ENCODE assay signal across 10 cellular contexts in the genomic region with DNA sequence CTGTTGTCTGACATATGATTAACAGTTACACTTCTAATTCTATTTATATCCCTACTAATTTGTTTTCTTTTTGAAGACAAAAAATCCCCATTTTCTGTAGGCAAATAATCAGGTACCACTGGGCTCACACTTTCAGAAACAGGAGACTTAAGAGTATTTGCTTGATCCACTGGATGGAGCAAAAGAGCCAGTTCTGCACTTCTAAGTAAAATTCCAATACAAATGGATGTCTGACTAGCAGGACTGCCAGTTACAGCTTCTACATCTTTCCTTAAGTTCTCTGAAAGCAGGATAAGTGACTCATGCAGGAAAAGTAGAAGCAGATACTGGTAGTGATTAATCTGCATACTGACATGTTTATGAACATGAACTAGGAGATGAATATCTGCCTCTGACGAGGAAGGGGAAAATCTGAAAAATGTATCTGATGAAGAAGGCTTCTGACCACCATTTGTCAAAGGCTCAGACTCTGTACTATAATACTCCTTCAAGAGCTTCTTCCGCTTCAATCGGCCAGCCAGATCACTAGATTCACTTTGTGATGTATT.
DNase-seq lines count a peak whose midpoint lies in the region; ATAC-seq, FAIRE-seq and TF ChIP-seq lines count a peak whose summit lies in the region.
"Had no signal": no experiment of that assay in that cellular context is flagged by ENCODE, and none has a peak within 500 bp of the region (broad histone marks: within the 10 kb centered on the region; RNA-seq: fewer than 3 reads in every experiment).

No MANE protein-coding gene starts in this region.

- no peaks in the 10 kb centered on the region for H3K4me1 Mint-ChIP-seq in natural killer cell treated with Interleukin-12 subunit alpha and Interleukin-12 subunit beta and Interleukin-15 and Interleukin-18, amount 100 ng/mL, for 72 hours (ENCODE audit: low read depth in 2 of 2)
- H3K4me1 Mint-ChIP-seq: nephron had no signal

- no peaks in the 10 kb centered on the region for H3K27me3 Mint-ChIP-seq in natural killer cell treated with Interleukin-12 subunit alpha and Interleukin-12 subunit beta and Interleukin-15 and Interleukin-18, amount 100 ng/mL, for 72 hours

- FAIRE-seq in urothelium cell line (lab: Jason Lieb, UNC): no peak

- peaks cover 23% of the 10 kb centered on the region for H3K36me3 Mint-ChIP-seq in natural killer cell treated with Interleukin-12 subunit alpha and Interleukin-12 subunit beta and Interleukin-15 and Interleukin-18, amount 100 ng/mL, for 72 hours

- H3K4me3 ChIP-seq in fibroblast of pulmonary artery (replicated peaks; ENCODE audit: low read depth, low read length): no peak overlapping the region

- H3K27ac Mint-ChIP-seq in natural killer cell treated with Interleukin-12 subunit alpha and Interleukin-12 subunit beta and Interleukin-15 and Interleukin-18, amount 100 ng/mL, for 72 hours: no peak overlapping the region
- H3K27ac Mint-ChIP-seq: nephron had no signal

- no peak overlapping the region for H3K4me3 Mint-ChIP-seq in natural killer cell treated with Interleukin-12 subunit alpha and Interleukin-12 subunit beta and Interleukin-15 and Interleukin-18, amount 100 ng/mL, for 72 hours
- H3K4me3 Mint-ChIP-seq: nephron had no signal

- no peaks in the 10 kb centered on the region for H3K9me3 Mint-ChIP-seq in natural killer cell treated with Interleukin-12 subunit alpha and Interleukin-12 subunit beta and Interleukin-15 and Interleukin-18, amount 100 ng/mL, for 72 hours
- H3K9me3 Mint-ChIP-seq: nephron had no signal

- TF ChIP-seq CTCF in fibroblast of pulmonary artery (IDR thresholded peaks at IDR 0.05; ENCODE audit: low read length, missing control alignments): peak; percentile 60

- peak; percentile 75 for ATAC-seq in GM21619 (IDR thresholded peaks at IDR 0.05; ENCODE audit: unreplicated experiment)
- ATAC-seq in natural killer cell treated with Interleukin-12 subunit alpha and Interleukin-12 subunit beta and Interleukin-15 and Interleukin-18, amount 100 ng/mL, for 72 hours: no peak

- DNase-seq in AG08396 (ENCODE audit: low spot score): peak; percentile 47
- DNase-seq in NCI-H226: peak; percentile 82
- DNase-seq in fibroblast of pulmonary artery (ENCODE audit: low read depth): peak; percentile 91
- no peak for DNase-seq in NCI-H1930 (lab: John Stamatoyannopoulos, UW)
- DNase-seq in stimulated activated CD4-positive, alpha-beta T cell treated with anti-CD3 and anti-CD28 coated beads, Interleukin-4, amount 100 ng/mL, for 24 hours: no peak
- no peak for DNase-seq in urothelium cell line (ENCODE audit: low spot score)
- DNase-seq in natural killer cell treated with Interleukin-12 subunit alpha and Interleukin-12 subunit beta and Interleukin-15 and Interleukin-18, amount 100 ng/mL, for 72 hours (ENCODE audit: low spot score): no peak
- DNase-seq: activated naive CD4-positive, alpha-beta T cell treated with Interleukin-2 at 50 U/mL for 16 hours had no signal

Comparison
In these comparisons a context has a peak if more than half of its experiments do, and no peak if none do; other contexts are left out.
1. DNase-seq: peak in AG08396 (single experiment), NCI-H226 (single experiment) and fibroblast of pulmonary artery (single experiment); none in NCI-H1930 (0 of 2), stimulated activated CD4-positive, alpha-beta T cell treated with anti-CD3 and anti-CD28 coated beads, Interleukin-4, amount 100 ng/mL, for 24 hours (single experiment), urothelium cell line (single experiment) and natural killer cell treated with Interleukin-12 subunit alpha and Interleukin-12 subunit beta and Interleukin-15 and Interleukin-18, amount 100 ng/mL, for 72 hours (single experiment).